8 cellular contexts compared by ENCODE assay signal in the genomic region with DNA sequence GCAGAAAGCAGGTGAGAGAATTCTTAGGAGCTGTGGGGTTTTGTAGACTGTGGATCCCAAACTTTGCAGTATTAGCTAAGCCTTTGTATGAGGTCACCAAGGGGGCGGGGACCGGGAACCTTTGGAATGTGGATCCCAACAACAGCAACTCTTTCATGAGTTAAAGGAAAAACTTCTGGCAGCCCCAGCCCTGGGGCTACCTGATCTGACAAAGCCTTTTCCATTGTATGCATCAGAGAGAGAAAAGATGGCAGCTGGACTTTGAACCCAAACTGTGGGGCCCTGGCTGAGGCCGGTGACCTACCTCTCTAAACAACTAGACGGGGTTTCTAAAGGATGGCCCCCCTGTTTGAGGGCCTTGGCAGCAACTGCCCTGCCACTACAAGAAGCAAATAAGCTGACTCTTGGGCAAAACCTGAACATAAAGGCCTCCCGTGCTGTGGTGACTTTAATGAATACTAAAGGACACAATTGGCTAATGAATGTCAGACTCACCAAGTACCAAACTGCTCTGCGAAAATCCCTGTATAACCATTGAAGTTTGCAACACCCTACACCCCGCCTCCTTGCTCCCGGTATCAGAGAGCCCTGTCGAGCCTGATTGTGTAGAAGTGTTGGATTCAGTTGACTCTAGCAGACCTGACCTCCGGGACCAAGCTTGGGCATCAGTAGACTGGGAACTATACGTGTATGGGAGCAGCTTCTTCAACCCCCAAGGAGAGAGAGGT.
A peak's percentile ranks its signal among the peaks of the same experiment; 100 is the strongest.
DNase-seq lines count a peak whose midpoint lies in the region; ATAC-seq, FAIRE-seq and TF ChIP-seq lines count a peak whose summit lies in the region.
"Not testable (repeated sequence)": the region's sequence is repeated elsewhere in the genome, so short reads cannot be mapped to it uniquely, and the experiment has no call there.

No MANE protein-coding gene starts in this region.

- peak; percentile 26 for DNase-seq in ELR (ENCODE audit: low read depth)
- DNase-seq in M059J (ENCODE audit: low read depth): peak; percentile 54
- not testable (repeated sequence) for DNase-seq in activated T-helper 2 cell treated with anti-CD3 and anti-CD28 coated beads, Interferon-gamma antibody, Interleukin-2, Interleukin-4, amounts not matched to agents 10 μg/mL and 5 μg/mL and 100 μg/mL, durations not matched to agents 14 hours and 24 hours and 36 hours (ENCODE audit: low spot score)
- peak; percentile 54 for DNase-seq in endodermal cell
- peak; percentile 78 for DNase-seq in HepG2 (ENCODE audit: low spot score)
- peak; percentile 10 for DNase-seq in neural progenitor cell (ENCODE audit: low spot score)
- DNase-seq in stomach: peak; percentile 35

- not testable (repeated sequence) for H3K27me3 ChIP-seq in endodermal cell (ENCODE audit: control insufficient read depth, insufficient read depth, low read length, poor library complexity, severe bottlenecking); HepG2 (ENCODE audit: control insufficient read depth in 1 of 2, insufficient read depth in 2 of 2, low read length in 2 of 2); neural progenitor cell; stomach

- not testable (repeated sequence) for H4K20me1 ChIP-seq in HepG2 (ENCODE audit: insufficient read depth, low read length); neural progenitor cell (ENCODE audit: low read depth)

- intact Hi-C loops in activated T-helper 2 cell treated with anti-CD3 and anti-CD28 coated beads, Interferon-gamma antibody, Interleukin-2, Interleukin-4, amounts not matched to agents 10 μg/mL and 5 μg/mL and 100 μg/mL, durations not matched to agents 14 hours and 24 hours and 36 hours (cut with micrococcal nuclease); stomach (cut with DNase I; ENCODE audit: low total_unique reads): not testable (repeated sequence)
- intact Hi-C loops in HepG2 (cut with micrococcal nuclease; ENCODE audit: unreplicated experiment): loop anchor here (1.0 to 5.0 kb wide), 2 partner anchors 58 to 145 kb away; a partner anchor contains a TSS

- H3K4me1 Mint-ChIP-seq in T-helper 1 cell treated with Interleukin-12 subunit alpha and Interleukin-12 subunit beta and Interleukin-4 antibody, amounts not matched to agents 30 μg/mL and 1 μg/mL, for 36 hours (ENCODE audit: low read depth): peaks cover 11% of the 10 kb centered on the region
- not testable (repeated sequence) for H3K4me1 Mint-ChIP-seq in activated T-helper 2 cell treated with anti-CD3 and anti-CD28 coated beads, Interferon-gamma antibody, Interleukin-2, Interleukin-4, amounts not matched to agents 10 μg/mL and 5 μg/mL and 100 μg/mL, durations not matched to agents 14 hours and 24 hours and 36 hours (ENCODE audit: low read depth); neural progenitor cell
- H3K4me1 Mint-ChIP-seq in endodermal cell: peaks cover 19% of the 10 kb centered on the region

- H3K9me3 Mint-ChIP-seq in T-helper 1 cell treated with Interleukin-12 subunit alpha and Interleukin-12 subunit beta and Interleukin-4 antibody, amounts not matched to agents 30 μg/mL and 1 μg/mL, for 36 hours; activated T-helper 2 cell treated with anti-CD3 and anti-CD28 coated beads, Interferon-gamma antibody, Interleukin-2, Interleukin-4, amounts not matched to agents 10 μg/mL and 5 μg/mL and 100 μg/mL, durations not matched to agents 14 hours and 24 hours and 36 hours; endodermal cell: not testable (repeated sequence)
- H3K9me3 Mint-ChIP-seq in neural progenitor cell: peaks cover 16% of the 10 kb centered on the region

- TF ChIP-seq RAD21 in HepG2 (CRISPR knock-in tag; IDR thresholded peaks at IDR 0.05): not testable (repeated sequence)

- peak overlapping the region; percentile 31 for H3K27ac Mint-ChIP-seq in T-helper 1 cell treated with Interleukin-12 subunit alpha and Interleukin-12 subunit beta and Interleukin-4 antibody, amounts not matched to agents 30 μg/mL and 1 μg/mL, for 36 hours
- peak overlapping the region; percentile 54 for H3K27ac Mint-ChIP-seq in activated T-helper 2 cell treated with anti-CD3 and anti-CD28 coated beads, Interferon-gamma antibody, Interleukin-2, Interleukin-4, amounts not matched to agents 10 μg/mL and 5 μg/mL and 100 μg/mL, durations not matched to agents 14 hours and 24 hours and 36 hours
- H3K27ac Mint-ChIP-seq in endodermal cell (peak overlapping the region; percentile 92), neural progenitor cell (peak overlapping the region; percentile 21)

- H3K4me2 ChIP-seq in HepG2 (ENCODE audit: low read depth, low read length) (peak overlapping the region; percentile 98), neural progenitor cell (peak overlapping the region; percentile 35)

- CTCF ChIA-PET in HepG2 (lab: Yijun Ruan, JAX; ENCODE audit: low intra/inter-chr PET ratio, low total read pairs): interaction anchor here (1.9 kb wide), 1 partner anchor 58 kb away, joined by 14 read pairs; no protein-coding TSS in a partner anchor

- H3K4me1 ChIP-seq in endodermal cell (ENCODE audit: control insufficient read depth, insufficient read depth, low read length); neural progenitor cell; stomach: not testable (repeated sequence)
- H3K4me1 ChIP-seq in HepG2 (ENCODE audit: insufficient read depth, low read length): peaks cover 24% of the 10 kb centered on the region

- not testable (repeated sequence) for H3K4me3 ChIP-seq in endodermal cell (ENCODE audit: low read length); neural progenitor cell; stomach
- H3K4me3 ChIP-seq in HepG2 (replicated peaks in 1 of 3; ENCODE audit: insufficient read depth in 1 of 3, low read depth in 2 of 3, low read length in 3 of 3): peak overlapping the region; percentile 38 to 68 (median 43); a peak in 5 of 6 replicates

- peak in 1 of 2 experiments; percentile 39; a peak in 2 of 4 replicates for TF ChIP-seq POLR2A in HepG2 (IDR thresholded peaks at IDR 0.05; ENCODE audit: insufficient read depth in 1 of 2, low read depth in 2 of 2, low read length in 2 of 2)
- TF ChIP-seq POLR2A in stomach (IDR thresholded peaks at IDR 0.05): not testable (repeated sequence)

- in situ Hi-C loops in HepG2 (cut with HindIII; ENCODE audit: extremely low pct_ligation_motif_present, low pct_unique_long_range_greater_than_20kb): not testable (repeated sequence)

- not testable (repeated sequence) for H3K27ac ChIP-seq in endodermal cell (ENCODE audit: low read depth, low read length); neural progenitor cell; stomach
- peak overlapping the region; percentile 96 for H3K27ac ChIP-seq in HepG2 (ENCODE audit: extremely low read length, insufficient read depth, low read length)

- 87 to 96% methylated on average over 3 to 11 of the region's 11 CpGs for WGBS in endodermal cell (ENCODE audit: insufficient coverage in 1 of 2, insufficient read length in 1 of 2), 2 experiments
- WGBS in HepG2 (ENCODE audit: low lambda C conversion rate): 0% methylated on average over 10 of the region's 11 CpGs
- WGBS in stomach, 5 donors: 40 to 71% (median 48%) methylated on average over 8 to 11 of the region's 11 CpGs

- not testable (repeated sequence) for H3K4me3 Mint-ChIP-seq in T-helper 1 cell treated with Interleukin-12 subunit alpha and Interleukin-12 subunit beta and Interleukin-4 antibody, amounts not matched to agents 30 μg/mL and 1 μg/mL, for 36 hours; activated T-helper 2 cell treated with anti-CD3 and anti-CD28 coated beads, Interferon-gamma antibody, Interleukin-2, Interleukin-4, amounts not matched to agents 10 μg/mL and 5 μg/mL and 100 μg/mL, durations not matched to agents 14 hours and 24 hours and 36 hours (ENCODE audit: low read depth); endodermal cell; neural progenitor cell

- TF ChIP-seq CTCF in endodermal cell (conservative IDR thresholded peaks at IDR 0.05); HepG2 (CRISPR knock-in tag; IDR thresholded peaks at IDR 0.05); neural progenitor cell (IDR thresholded peaks at IDR 0.05); stomach (IDR thresholded peaks at IDR 0.05): not testable (repeated sequence)

- H3F3A ChIP-seq in neural progenitor cell (ENCODE audit: low read depth): not testable (repeated sequence)

- not testable (repeated sequence) for H2AFZ ChIP-seq in HepG2 (ENCODE audit: low read length)
- H2AFZ ChIP-seq in neural progenitor cell (replicated peaks): peak overlapping the region; percentile 45

- BruUV-seq in HepG2 (replicated peaks; lab: Mats Ljungman, UMichigan): not testable (repeated sequence)

- H3K9ac ChIP-seq in endodermal cell (ENCODE audit: extremely low read depth, low read length, poor library complexity, severe bottlenecking); neural progenitor cell: not testable (repeated sequence)
- H3K9ac ChIP-seq in HepG2 (ENCODE audit: insufficient read depth, low read depth, low read length): peak overlapping the region; percentile 84

- peak; percentile 78 for FAIRE-seq in HepG2 (lab: Jason Lieb, UNC)

- H3K9me3 ChIP-seq in endodermal cell (ENCODE audit: control insufficient read depth, low read length); HepG2 (ENCODE audit: low read length); neural progenitor cell (ENCODE audit: low read depth); stomach: not testable (repeated sequence)

- H3K79me2 ChIP-seq in HepG2 (ENCODE audit: insufficient read depth, low read length); neural progenitor cell (ENCODE audit: low read depth): not testable (repeated sequence)

- POLR2A ChIA-PET in HepG2 (lab: Yijun Ruan, JAX): interaction anchor here (0.9 to 2.2 kb wide), 7 partner anchors 22 to 146 kb away, joined by 3 to 21 read pairs (median 6); a partner anchor contains a TSS

- TF ChIP-seq EP300 in HepG2 (IDR thresholded peaks at IDR 0.05; ENCODE audit: low read depth in 2 of 2, low read length in 2 of 2); stomach (IDR thresholded peaks at IDR 0.05): not testable (repeated sequence)
- TF ChIP-seq EP300 in HepG2 (CRISPR knock-in tag; IDR thresholded peaks at IDR 0.05; ENCODE audit: borderline replicate concordance): peak; percentile 20; the same call in 1 of the 2 replicates

- H3K27me3 Mint-ChIP-seq in T-helper 1 cell treated with Interleukin-12 subunit alpha and Interleukin-12 subunit beta and Interleukin-4 antibody, amounts not matched to agents 30 μg/mL and 1 μg/mL, for 36 hours (ENCODE audit: low read depth); activated T-helper 2 cell treated with anti-CD3 and anti-CD28 coated beads, Interferon-gamma antibody, Interleukin-2, Interleukin-4, amounts not matched to agents 10 μg/mL and 5 μg/mL and 100 μg/mL, durations not matched to agents 14 hours and 24 hours and 36 hours (ENCODE audit: low read depth); endodermal cell (ENCODE audit: insufficient read depth); neural progenitor cell (ENCODE audit: insufficient read depth, low read depth): not testable (repeated sequence)

- not testable (repeated sequence) for H3K36me3 ChIP-seq in endodermal cell (ENCODE audit: control insufficient read depth, insufficient read depth, low read length); HepG2 (replicated peaks in 1 of 2; ENCODE audit: control insufficient read depth in 1 of 2, insufficient read depth in 2 of 2, low read length in 2 of 2); neural progenitor cell; stomach

- H3K36me3 Mint-ChIP-seq in T-helper 1 cell treated with Interleukin-12 subunit alpha and Interleukin-12 subunit beta and Interleukin-4 antibody, amounts not matched to agents 30 μg/mL and 1 μg/mL, for 36 hours (ENCODE audit: low read depth); activated T-helper 2 cell treated with anti-CD3 and anti-CD28 coated beads, Interferon-gamma antibody, Interleukin-2, Interleukin-4, amounts not matched to agents 10 μg/mL and 5 μg/mL and 100 μg/mL, durations not matched to agents 14 hours and 24 hours and 36 hours (ENCODE audit: low read depth); endodermal cell (ENCODE audit: low read depth); neural progenitor cell: not testable (repeated sequence)

- ATAC-seq in HepG2: not testable (repeated sequence)

Comparison
In these comparisons a context has a peak if more than half of its experiments do, and no peak if none do; other contexts are left out.
1. H3K27ac Mint-ChIP-seq: peak in every context shown above with its lines; median percentile 92 in endodermal cell; 54 in activated T-helper 2 cell treated with anti-CD3 and anti-CD28 coated beads, Interferon-gamma antibody, Interleukin-2, Interleukin-4, amounts not matched to agents 10 μg/mL and 5 μg/mL and 100 μg/mL, durations not matched to agents 14 hours and 24 hours and 36 hours; 31 in T-helper 1 cell treated with Interleukin-12 subunit alpha and Interleukin-12 subunit beta and Interleukin-4 antibody, amounts not matched to agents 30 μg/mL and 1 μg/mL, for 36 hours; 21 in neural progenitor cell.